ENCODE assay signal across 8 cellular contexts in genomic region chr9:137604345-137605145, GRCh38. TPM values are rescaled to one million over a fixed set of nuclear protein-coding genes. Genes with fewer than 3 reads are reported as not detected.
DNase-seq lines count a peak whose midpoint lies in the region; ATAC-seq and TF ChIP-seq lines count a peak whose summit lies in the region.

No MANE protein-coding gene starts in this region.

- WGBS in right lobe of liver (ENCODE audit: insufficient coverage, low coverage, low lambda C conversion rate, missing lambda C conversion rate): 10% methylated on average over 22 of the region's 55 CpGs

- no peaks in the 10 kb centered on the region for H3K36me3 ChIP-seq in ascending aorta
- no peaks in the 10 kb centered on the region for H3K36me3 ChIP-seq in right lobe of liver

- no peaks in the 10 kb centered on the region for H3K27me3 Mint-ChIP-seq in activated T-cell treated with anti-CD3 and anti-CD28 coated beads, Interleukin-2, amount 50 U/mL, for 4 hours (ENCODE audit: low read depth)
- peaks cover 24% of the 10 kb centered on the region for H3K27me3 Mint-ChIP-seq in type B pancreatic cell

- peak overlapping the region; percentile 56 for H3K4me3 Mint-ChIP-seq in activated T-cell treated with anti-CD3 and anti-CD28 coated beads, Interleukin-2, amount 50 U/mL, for 4 hours
- H3K4me3 Mint-ChIP-seq in type B pancreatic cell: peak overlapping the region; percentile 70

- intact Hi-C loops in ascending aorta (cut with DNase I): loop anchor here (1.0 to 10.0 kb wide), 5 partner anchors 14 to 150 kb away; partner anchors contain the start of genes DPH7, NSMF and ZMYND19
- intact Hi-C loops in right lobe of liver (cut with DNase I): no loop called here

- DNase-seq in activated T-cell treated with anti-CD3 and anti-CD28 coated beads, Interleukin-2, amount 50 U/mL, for 4 hours: no peak
- DNase-seq in activated T-cell treated with anti-CD3 and anti-CD28 coated beads for 4 hours: no peak
- DNase-seq in ascending aorta (ENCODE audit: low spot score in 2 of 2): no peak
- DNase-seq in right lobe of liver: no peak
- no peak for DNase-seq in type B pancreatic cell (ENCODE audit: extremely low spot score, unreplicated experiment)
- DNase-seq in NCI-H1048 (lab: John Stamatoyannopoulos, UW): no peak
- no peak for DNase-seq in CD1c-positive myeloid dendritic cell (ENCODE audit: extremely low spot score)
- DNase-seq in stimulated activated CD4-positive, alpha-beta T cell treated with anti-CD3 and anti-CD28 coated beads, Interleukin-4, amount 100 ng/mL, for 24 hours: no peak

- no peak for TF ChIP-seq POLR2A in right lobe of liver (IDR thresholded peaks at IDR 0.05)

- H3K9me3 ChIP-seq in ascending aorta: no peaks in the 10 kb centered on the region
- no peaks in the 10 kb centered on the region for H3K9me3 ChIP-seq in right lobe of liver

- H3K9me3 Mint-ChIP-seq in activated T-cell treated with anti-CD3 and anti-CD28 coated beads, Interleukin-2, amount 50 U/mL, for 4 hours: no peaks in the 10 kb centered on the region
- H3K9me3 Mint-ChIP-seq in type B pancreatic cell: no peaks in the 10 kb centered on the region

- H3K27me3 ChIP-seq in ascending aorta (no peaks in the 10 kb centered on the region), right lobe of liver (no peaks in the 10 kb centered on the region)

- TF ChIP-seq CTCF in ascending aorta (IDR thresholded peaks at IDR 0.05) (no peak), right lobe of liver (IDR thresholded peaks at IDR 0.05) (no peak), type B pancreatic cell (conservative IDR thresholded peaks at IDR 0.05) (no peak)

- H3K27ac Mint-ChIP-seq in type B pancreatic cell: no peak overlapping the region

- H3K27ac ChIP-seq in ascending aorta (peak overlapping the region; percentile 66 to 67), right lobe of liver (no peak overlapping the region)

- peaks cover 6 to 19% of the 10 kb centered on the region in 2 donors for H3K4me1 ChIP-seq in ascending aorta
- H3K4me1 ChIP-seq in right lobe of liver: peaks cover 0 to 31% (median 3%) of the 10 kb centered on the region in 4 donors

- ATAC-seq in activated T-cell treated with anti-CD3 and anti-CD28 coated beads, Interleukin-2, amount 50 U/mL, for 4 hours: no peak
- ATAC-seq in right lobe of liver: no peak

- H3K36me3 Mint-ChIP-seq in activated T-cell treated with anti-CD3 and anti-CD28 coated beads, Interleukin-2, amount 50 U/mL, for 4 hours (ENCODE audit: insufficient read depth): no peaks in the 10 kb centered on the region
- no peaks in the 10 kb centered on the region for H3K36me3 Mint-ChIP-seq in type B pancreatic cell

- peak overlapping the region; percentile 73 to 91 for H3K4me3 ChIP-seq in ascending aorta
- peak overlapping the region; percentile 43 to 58 (median 44) for H3K4me3 ChIP-seq in right lobe of liver

- peaks cover 20% of the 10 kb centered on the region for H3K4me1 Mint-ChIP-seq in activated T-cell treated with anti-CD3 and anti-CD28 coated beads, Interleukin-2, amount 50 U/mL, for 4 hours (ENCODE audit: low read depth)
- peaks cover 4% of the 10 kb centered on the region for H3K4me1 Mint-ChIP-seq in type B pancreatic cell (ENCODE audit: unreplicated experiment)

RNA-seq across cellular contexts. Expression of gene ARRDC1, which starts 0.9 kb away (rescaled TPM):
- 10 to 100 TPM; 27.5 to 39.3 (median 33.8) TPM for total RNA-seq in activated T-cell treated with anti-CD3 and anti-CD28 coated beads, Interleukin-2, amount 50 U/mL, for 4 hours
- total RNA-seq in ascending aorta (56.8 TPM), right lobe of liver (10 to 100 TPM; 19.1 to 45.0 (median 25.2) TPM), type B pancreatic cell (ENCODE audit: low replicate concordance) (46.4 and 96.6 TPM in 2 replicates)

RNA-seq across cellular contexts. Expression of gene ZMYND19, which starts 14.2 kb away (rescaled TPM):
- 100 to 1,000 TPM in 2 of 3 donors, 10 to 100 TPM in 1; 98.6 to 122 (median 106) TPM for total RNA-seq in activated T-cell treated with anti-CD3 and anti-CD28 coated beads, Interleukin-2, amount 50 U/mL, for 4 hours
- total RNA-seq in ascending aorta (4.3 TPM), right lobe of liver (10 to 100 TPM in 2 of 6 experiments, 1 to 10 TPM in 4; 8.4 to 11.7 (median 9.0) TPM), type B pancreatic cell (ENCODE audit: low replicate concordance) (41.7 and 45.3 TPM in 2 replicates)

RNA-seq across cellular contexts. Expression of gene EHMT1, which starts 14.3 kb away (rescaled TPM):
- total RNA-seq in activated T-cell treated with anti-CD3 and anti-CD28 coated beads, Interleukin-2, amount 50 U/mL, for 4 hours: 10 to 100 TPM; 76.6 to 79.1 (median 78.1) TPM
- 49.9 TPM for total RNA-seq in ascending aorta
- 10 to 100 TPM; 26.8 to 51.9 (median 36.7) TPM for total RNA-seq in right lobe of liver
- 99.8 and 111 TPM in 2 replicates for total RNA-seq in type B pancreatic cell (ENCODE audit: low replicate concordance)

RNA-seq across cellular contexts. Expression of gene DPH7, which starts 25.8 kb away (rescaled TPM):
- 10 to 100 TPM; 34.1 to 37.7 (median 35.2) TPM for total RNA-seq in activated T-cell treated with anti-CD3 and anti-CD28 coated beads, Interleukin-2, amount 50 U/mL, for 4 hours
- total RNA-seq in ascending aorta (57.2 TPM), right lobe of liver (10 to 100 TPM in 5 of 6 experiments, 1 to 10 TPM in 1; 9.2 to 17.8 (median 11.8) TPM), type B pancreatic cell (ENCODE audit: low replicate concordance) (33.8 and 45.8 TPM in 2 replicates)

RNA-seq across cellular contexts. Expression of gene MRPL41, which starts 52.9 kb away (rescaled TPM):
- total RNA-seq in activated T-cell treated with anti-CD3 and anti-CD28 coated beads, Interleukin-2, amount 50 U/mL, for 4 hours: 10 to 100 TPM; 81.6 to 99.0 (median 86.3) TPM
- total RNA-seq in ascending aorta (121 TPM), right lobe of liver (10 to 100 TPM; 43.4 to 97.8 (median 74.0) TPM), type B pancreatic cell (ENCODE audit: low replicate concordance) (50.4 and 51.6 TPM in 2 replicates)

Comparison
In these comparisons a context has a peak if more than half of its experiments do, and no peak if none do; other contexts are left out.
1. H3K27ac ChIP-seq: peak in ascending aorta (2 of 2); none in right lobe of liver (0 of 3).